ENCODE assay signal across 16 cellular contexts in the genomic region with DNA sequence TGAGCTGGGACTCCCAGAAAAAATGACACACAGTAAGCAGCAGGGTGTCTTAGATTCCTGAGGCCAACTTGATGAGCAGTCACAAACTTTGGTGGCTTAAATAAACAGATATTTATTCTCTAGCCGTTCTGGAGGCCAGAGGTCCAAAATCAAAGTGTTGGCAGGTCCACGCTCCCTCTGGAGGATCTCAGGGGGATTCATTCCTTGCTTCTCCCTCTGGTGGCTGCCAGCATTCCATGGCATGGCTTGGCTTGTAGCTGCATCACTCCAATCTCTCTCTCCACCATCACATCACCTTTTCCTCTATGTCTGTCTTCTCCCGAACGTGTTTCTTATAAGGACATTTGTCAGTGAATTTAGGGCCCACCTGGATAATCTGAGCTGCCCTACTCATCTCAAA.
DNase-seq lines count a peak whose midpoint lies in the region; ATAC-seq and TF ChIP-seq lines count a peak whose summit lies in the region.
"Had no signal": no experiment of that assay in that cellular context is flagged by ENCODE, and none has a peak within 500 bp of the region (broad histone marks: within the 10 kb centered on the region; RNA-seq: fewer than 3 reads in every experiment).

No MANE protein-coding gene starts in this region.

- H3K27me3 ChIP-seq in HCT116 (ENCODE audit: insufficient read depth, low read length) (no peaks in the 10 kb centered on the region), osteoblast (ENCODE audit: insufficient read depth, low read length) (no peaks in the 10 kb centered on the region)
- H3K27me3 ChIP-seq: sigmoid colon had no signal

- no peaks in the 10 kb centered on the region for H3K36me3 ChIP-seq in HCT116 (ENCODE audit: control insufficient read depth in 1 of 2, insufficient read depth in 2 of 2, low read length in 2 of 2)
- H3K36me3 ChIP-seq in osteoblast (ENCODE audit: insufficient read depth, low read length): peaks cover 7% of the 10 kb centered on the region
- H3K36me3 ChIP-seq: sigmoid colon had no signal

- H3K79me2 ChIP-seq in HCT116 (ENCODE audit: insufficient read depth, low read length): no peaks in the 10 kb centered on the region
- H3K79me2 ChIP-seq in osteoblast (ENCODE audit: insufficient read depth, low read length): peaks cover 9% of the 10 kb centered on the region

- H3K27ac ChIP-seq in HCT116 (ENCODE audit: low read depth, low read length) (no peak overlapping the region), osteoblast (ENCODE audit: low read depth, low read length) (no peak overlapping the region)
- H3K27ac ChIP-seq: sigmoid colon had no signal

- TF ChIP-seq RAD21 in HCT116 (IDR thresholded peaks at IDR 0.05; ENCODE audit: low read depth): peak; percentile 52

- TF ChIP-seq POLR2A in HCT116 (IDR thresholded peaks at IDR 0.05; ENCODE audit: borderline replicate concordance, extremely low read depth, insufficient read depth, insufficient read length): no peak

- peaks cover 4 to 6% of the 10 kb centered on the region in 2 experiments; a peak in 1 of 4 replicates for H3K4me1 ChIP-seq in HCT116 (ENCODE audit: control insufficient read depth in 1 of 2, insufficient read depth in 2 of 2, low read length in 2 of 2)
- peaks cover 29% of the 10 kb centered on the region for H3K4me1 ChIP-seq in osteoblast (ENCODE audit: insufficient read depth, low read length)

- H3K4me2 ChIP-seq in HCT116 (ENCODE audit: low read length): no peak overlapping the region
- no peak overlapping the region for H3K4me2 ChIP-seq in osteoblast (ENCODE audit: insufficient read depth, low read length)

- H2AFZ ChIP-seq in HCT116 (ENCODE audit: low read depth, low read length, poor library complexity, severe bottlenecking): no peak overlapping the region
- no peak overlapping the region for H2AFZ ChIP-seq in osteoblast (ENCODE audit: low read length)

- H3K9me2 ChIP-seq in HCT116 (ENCODE audit: insufficient read depth): no peaks in the 10 kb centered on the region

- POLR2A ChIA-PET in AG04449 (lab: Yijun Ruan, JAX): no interaction called here
- POLR2A ChIA-PET in HCT116 (lab: Charles Lee): interaction anchor here (0.7 kb wide), 1 partner anchor 69 kb away, joined by 3 read pairs; no protein-coding TSS in a partner anchor
- POLR2A ChIA-PET in GM10248 (lab: Yijun Ruan, JAX): no interaction called here

- H3K9ac ChIP-seq in HCT116 (ENCODE audit: low read length): no peak overlapping the region

- H3K4me3 ChIP-seq in AG04449 (ENCODE audit: low read depth, low read length) (no peak overlapping the region), HCT116 (replicated peaks in 1 of 2; ENCODE audit: low read depth in 1 of 2, low read length in 2 of 2) (no peak overlapping the region), epithelial cell of esophagus (ENCODE audit: low read length) (no peak overlapping the region), osteoblast (ENCODE audit: insufficient read depth, low read length) (no peak overlapping the region)
- H3K4me3 ChIP-seq: lung, sigmoid colon had no signal

- no peaks in the 10 kb centered on the region for H3K9me3 ChIP-seq in HCT116 (ENCODE audit: control insufficient read depth in 1 of 2, insufficient read depth in 1 of 2, low read depth in 1 of 2, low read length in 2 of 2)
- no peaks in the 10 kb centered on the region for H3K9me3 ChIP-seq in osteoblast (ENCODE audit: low read depth, low read length)
- H3K9me3 ChIP-seq: sigmoid colon had no signal

- RAD21 ChIA-PET in HCT116 (lab: Charles Lee; ENCODE audit: low non-redundant PET in 1 of 2, low total read pairs in 2 of 2, uncharacterized antibody in 2 of 2, unreplicated experiment in 2 of 2): no interaction called here

- ATAC-seq in HCT116: peak; percentile 88
- ATAC-seq in SK-N-SH treated with all-trans-retinoic acid at 6 μM for 48 hours: peak; percentile 40
- no peak for ATAC-seq in GM21717 (IDR thresholded peaks at IDR 0.05; ENCODE audit: unreplicated experiment)

- intact Hi-C loops in HCT116 (cut with micrococcal nuclease): loop anchor here (1.0 to 10.0 kb wide), 2 partner anchors 61 to 213 kb away; no protein-coding TSS in a partner anchor

- TF ChIP-seq CTCF in AG04449 (IDR thresholded peaks at IDR 0.05; ENCODE audit: insufficient read depth, low read length, missing control alignments): peak; percentile 22
- TF ChIP-seq CTCF in HCT116 (IDR thresholded peaks at IDR 0.05 in 2 of 3, conservative IDR thresholded peaks at IDR 0.05 in 1 of 3; ENCODE audit: borderline replicate concordance in 1 of 3, insufficient read depth in 1 of 3, low read depth in 2 of 3, low read length in 2 of 3): peak; percentile 56 to 74 (median 67)
- TF ChIP-seq CTCF in epithelial cell of esophagus (IDR thresholded peaks at IDR 0.05; ENCODE audit: insufficient read depth, low read depth, low read length, missing control alignments): peak; percentile 31
- TF ChIP-seq CTCF in GM10248 (IDR thresholded peaks at IDR 0.05; ENCODE audit: control extremely low read depth, extremely low read depth, low read depth, missing control alignments): no peak
- TF ChIP-seq CTCF in osteoblast (IDR thresholded peaks at IDR 0.05; ENCODE audit: extremely low read depth, low read depth, low read length): no peak

- DNase-seq in AG04449 (ENCODE audit: low read depth, low spot score): no peak
- no peak for DNase-seq in HCT116 (ENCODE audit: low read depth, low spot score)
- DNase-seq in epithelial cell of esophagus (ENCODE audit: low read depth): no peak
- no peak for DNase-seq in GM10248 (ENCODE audit: extremely low spot score)
- DNase-seq in MV-4-11 (lab: John Stamatoyannopoulos, UW): no peak
- no peak for DNase-seq in osteoblast (ENCODE audit: insufficient read length, low spot score, missing footprints)
- DNase-seq: activated naive CD4-positive, alpha-beta T cell treated with anti-CD3 and anti-CD28 coated beads for 36 hours; GDM1; NCI-H1092; nephron progenitor cell; OCI-M1; sigmoid colon; stimulated activated naive CD4-positive, alpha-beta T cell treated with Interleukin-2 at 50 U/mL for 16 hours had no signal

- no peaks in the 10 kb centered on the region; the same call in 1 of the 2 replicates for H4K20me1 ChIP-seq in HCT116 (ENCODE audit: insufficient read depth)
- H4K20me1 ChIP-seq in osteoblast (ENCODE audit: insufficient read depth, low read length): peaks cover 17% of the 10 kb centered on the region

- BruUV-seq in HCT116 (replicated peaks; lab: Mats Ljungman, UMichigan): no TSS peak

- CTCF ChIA-PET in AG04449 (lab: Yijun Ruan, JAX): interaction anchor here (1.0 to 1.9 kb wide), 4 partner anchors 10 to 212 kb away, joined by 3 to 5 read pairs (median 4); partner anchors contain the start of gene OSBPL3
- CTCF ChIA-PET in HCT116 (lab: Charles Lee): interaction anchor here (0.9 to 2.0 kb wide), 3 partner anchors 10 to 213 kb away, joined by 4 to 7 read pairs (median 5); no protein-coding TSS in a partner anchor
- CTCF ChIA-PET in GM10248 (lab: Yijun Ruan, JAX): interaction anchor here (1.0 to 6.6 kb wide), 8 partner anchors 8 to 213 kb away, joined by 3 to 48 read pairs (median 6); partner anchors contain the start of gene OSBPL3

TF ChIP-seq in HCT116, 20 proteins besides CTCF, POLR2A, EP300 and RAD21 (continues in another document):
- TF ChIP-seq CBX3 (IDR thresholded peaks at IDR 0.05; ENCODE audit: low read depth): no peak
- TF ChIP-seq, protein P1, sequence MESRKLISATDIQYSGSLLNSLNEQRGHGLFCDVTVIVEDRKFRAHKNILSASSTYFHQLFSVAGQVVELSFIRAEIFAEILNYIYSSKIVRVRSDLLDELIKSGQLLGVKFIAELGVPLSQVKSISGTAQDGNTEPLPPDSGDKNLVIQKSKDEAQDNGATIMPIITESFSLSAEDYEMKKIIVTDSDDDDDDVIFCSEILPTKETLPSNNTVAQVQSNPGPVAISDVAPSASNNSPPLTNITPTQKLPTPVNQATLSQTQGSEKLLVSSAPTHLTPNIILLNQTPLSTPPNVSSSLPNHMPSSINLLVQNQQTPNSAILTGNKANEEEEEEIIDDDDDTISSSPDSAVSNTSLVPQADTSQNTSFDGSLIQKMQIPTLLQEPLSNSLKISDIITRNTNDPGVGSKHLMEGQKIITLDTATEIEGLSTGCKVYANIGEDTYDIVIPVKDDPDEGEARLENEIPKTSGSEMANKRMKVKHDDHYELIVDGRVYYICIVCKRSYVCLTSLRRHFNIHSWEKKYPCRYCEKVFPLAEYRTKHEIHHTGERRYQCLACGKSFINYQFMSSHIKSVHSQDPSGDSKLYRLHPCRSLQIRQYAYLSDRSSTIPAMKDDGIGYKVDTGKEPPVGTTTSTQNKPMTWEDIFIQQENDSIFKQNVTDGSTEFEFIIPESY (IDR thresholded peaks at IDR 0.05; ENCODE audit: extremely low read depth, insufficient replicate concordance, low read length): no peak
- TF ChIP-seq SP1 (IDR thresholded peaks at IDR 0.05; ENCODE audit: low read depth): no peak
- TF ChIP-seq ZFX (IDR thresholded peaks at IDR 0.05): no peak
- TF ChIP-seq POLR2AphosphoS5 (IDR thresholded peaks at IDR 0.05; ENCODE audit: low read depth, low read length): no peak

TF ChIP-seq in SK-N-SH treated with all-trans-retinoic acid at 6 μM for 48 hours, 23 proteins besides CTCF, POLR2A, EP300 and RAD21 (continues in another document):
- TF ChIP-seq ZFP30 (CRISPR knock-in tag; IDR thresholded peaks at IDR 0.05): no peak
- no peak for TF ChIP-seq GLIS3 (CRISPR knock-in tag; IDR thresholded peaks at IDR 0.05)
- no peak for TF ChIP-seq CREB5 (CRISPR knock-in tag; IDR thresholded peaks at IDR 0.05; ENCODE audit: low read depth)
- no peak for TF ChIP-seq ISL1 (CRISPR knock-in tag; IDR thresholded peaks at IDR 0.05)
- TF ChIP-seq ZFP3 (CRISPR knock-in tag; IDR thresholded peaks at IDR 0.05): no peak
- no peak for TF ChIP-seq BACH2 (CRISPR knock-in tag; IDR thresholded peaks at IDR 0.05; ENCODE audit: borderline replicate concordance)
- TF ChIP-seq CSDC2 (CRISPR knock-in tag; IDR thresholded peaks at IDR 0.05): no peak
- TF ChIP-seq PPARA (CRISPR knock-in tag; IDR thresholded peaks at IDR 0.05; ENCODE audit: borderline replicate concordance): no peak
- TF ChIP-seq ESRRG (CRISPR knock-in tag; IDR thresholded peaks at IDR 0.05): no peak
- TF ChIP-seq ZNF565 (CRISPR knock-in tag; conservative IDR thresholded peaks at IDR 0.05; ENCODE audit: low read depth): no peak

Comparison
In these comparisons a context has a peak if more than half of its experiments do, and no peak if none do; other contexts are left out.
1. CTCF ChIP-seq: peak in AG04449 (single experiment), HCT116 (3 of 3) and epithelial cell of esophagus (single experiment); none in GM10248 (single experiment) and osteoblast (single experiment).